Comparison of ENCODE assay signal across 1 cellular context in genomic region chr19:40609561-40610395, GRCh38.
TF ChIP-seq lines count a peak whose summit lies in the region.

No MANE protein-coding gene starts in this region.

TF ChIP-seq in GM12878, 131 proteins besides CTCF, POLR2A, EP300 and RAD21:
- TF ChIP-seq ZNF687 (IDR thresholded peaks at IDR 0.05) = peak; percentile 38; the same call in 1 of the 2 replicates
- TF ChIP-seq, protein P1, sequence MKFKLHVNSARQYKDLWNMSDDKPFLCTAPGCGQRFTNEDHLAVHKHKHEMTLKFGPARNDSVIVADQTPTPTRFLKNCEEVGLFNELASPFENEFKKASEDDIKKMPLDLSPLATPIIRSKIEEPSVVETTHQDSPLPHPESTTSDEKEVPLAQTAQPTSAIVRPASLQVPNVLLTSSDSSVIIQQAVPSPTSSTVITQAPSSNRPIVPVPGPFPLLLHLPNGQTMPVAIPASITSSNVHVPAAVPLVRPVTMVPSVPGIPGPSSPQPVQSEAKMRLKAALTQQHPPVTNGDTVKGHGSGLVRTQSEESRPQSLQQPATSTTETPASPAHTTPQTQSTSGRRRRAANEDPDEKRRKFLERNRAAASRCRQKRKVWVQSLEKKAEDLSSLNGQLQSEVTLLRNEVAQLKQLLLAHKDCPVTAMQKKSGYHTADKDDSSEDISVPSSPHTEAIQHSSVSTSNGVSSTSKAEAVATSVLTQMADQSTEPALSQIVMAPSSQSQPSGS (IDR thresholded peaks at IDR 0.05; ENCODE audit: low read length) = no peak
- no peak for TF ChIP-seq NFIC (IDR thresholded peaks at IDR 0.05; ENCODE audit: low read depth, low read length)
- TF ChIP-seq SPI1 (IDR thresholded peaks at IDR 0.05; ENCODE audit: borderline replicate concordance, insufficient read depth, low read depth, low read length) = no peak
- no peak for TF ChIP-seq ZBED1 (IDR thresholded peaks at IDR 0.05; ENCODE audit: borderline replicate concordance)
- TF ChIP-seq LARP7 (IDR thresholded peaks at IDR 0.05) = peak; percentile 50; the same call in 1 of the 2 replicates
- TF ChIP-seq TAF1 (IDR thresholded peaks at IDR 0.05; ENCODE audit: borderline replicate concordance, low read depth, low read length) = no peak
- TF ChIP-seq STAT1 (conservative IDR thresholded peaks at IDR 0.05) = no peak
- no peak for TF ChIP-seq BACH1 (IDR thresholded peaks at IDR 0.05; ENCODE audit: borderline replicate concordance)
- peak in 1 of 2 experiments; percentile 48; a peak in 2 of 4 replicates for TF ChIP-seq BHLHE40 (IDR thresholded peaks at IDR 0.05; ENCODE audit: borderline replicate concordance in 1 of 2, low read depth in 2 of 2, low read length in 1 of 2)
- no peak for TF ChIP-seq HDAC6 (IDR thresholded peaks at IDR 0.05; ENCODE audit: unreplicated experiment)
- TF ChIP-seq RB1 (IDR thresholded peaks at IDR 0.05; ENCODE audit: borderline replicate concordance) = peak; percentile 63; the same call in 1 of the 2 replicates
- peak; percentile 53; the same call in 1 of the 2 replicates for TF ChIP-seq GATAD2B (conservative IDR thresholded peaks at IDR 0.05; ENCODE audit: low read depth)
- TF ChIP-seq, protein P2, sequence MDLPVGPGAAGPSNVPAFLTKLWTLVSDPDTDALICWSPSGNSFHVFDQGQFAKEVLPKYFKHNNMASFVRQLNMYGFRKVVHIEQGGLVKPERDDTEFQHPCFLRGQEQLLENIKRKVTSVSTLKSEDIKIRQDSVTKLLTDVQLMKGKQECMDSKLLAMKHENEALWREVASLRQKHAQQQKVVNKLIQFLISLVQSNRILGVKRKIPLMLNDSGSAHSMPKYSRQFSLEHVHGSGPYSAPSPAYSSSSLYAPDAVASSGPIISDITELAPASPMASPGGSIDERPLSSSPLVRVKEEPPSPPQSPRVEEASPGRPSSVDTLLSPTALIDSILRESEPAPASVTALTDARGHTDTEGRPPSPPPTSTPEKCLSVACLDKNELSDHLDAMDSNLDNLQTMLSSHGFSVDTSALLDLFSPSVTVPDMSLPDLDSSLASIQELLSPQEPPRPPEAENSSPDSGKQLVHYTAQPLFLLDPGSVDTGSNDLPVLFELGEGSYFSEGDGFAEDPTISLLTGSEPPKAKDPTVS (IDR thresholded peaks at IDR 0.05; ENCODE audit: low read depth, low read length) = no peak
- TF ChIP-seq TCF3 (IDR thresholded peaks at IDR 0.05; ENCODE audit: borderline replicate concordance, insufficient read depth, low read depth, low read length) = no peak
- peak; percentile 97 for TF ChIP-seq HDGF (IDR thresholded peaks at IDR 0.05)
- peak; percentile 13; the same call in 1 of the 2 replicates for TF ChIP-seq PKNOX1 (IDR thresholded peaks at IDR 0.05)
- TF ChIP-seq EGR1 (IDR thresholded peaks at IDR 0.05; ENCODE audit: borderline replicate concordance in 1 of 2, low read depth in 2 of 2, low read length in 2 of 2) = peak in 1 of 2 experiments; percentile 80; a peak in 2 of 3 replicates
- no peak for TF ChIP-seq SREBF2 (IDR thresholded peaks at IDR 0.05; ENCODE audit: low read length)
- TF ChIP-seq NBN (IDR thresholded peaks at IDR 0.05) = peak; percentile 39; the same call in 1 of the 2 replicates
- TF ChIP-seq SMC3 (IDR thresholded peaks at IDR 0.05; ENCODE audit: borderline replicate concordance, low read length) = no peak
- TF ChIP-seq DPF2 (IDR thresholded peaks at IDR 0.05) = peak; percentile 54
- TF ChIP-seq BMI1 (IDR thresholded peaks at IDR 0.05; ENCODE audit: borderline replicate concordance) = no peak
- TF ChIP-seq IKZF1 (conservative IDR thresholded peaks at IDR 0.05) = peak; percentile 47; the same call in 1 of the 2 replicates
- TF ChIP-seq, protein P3, sequence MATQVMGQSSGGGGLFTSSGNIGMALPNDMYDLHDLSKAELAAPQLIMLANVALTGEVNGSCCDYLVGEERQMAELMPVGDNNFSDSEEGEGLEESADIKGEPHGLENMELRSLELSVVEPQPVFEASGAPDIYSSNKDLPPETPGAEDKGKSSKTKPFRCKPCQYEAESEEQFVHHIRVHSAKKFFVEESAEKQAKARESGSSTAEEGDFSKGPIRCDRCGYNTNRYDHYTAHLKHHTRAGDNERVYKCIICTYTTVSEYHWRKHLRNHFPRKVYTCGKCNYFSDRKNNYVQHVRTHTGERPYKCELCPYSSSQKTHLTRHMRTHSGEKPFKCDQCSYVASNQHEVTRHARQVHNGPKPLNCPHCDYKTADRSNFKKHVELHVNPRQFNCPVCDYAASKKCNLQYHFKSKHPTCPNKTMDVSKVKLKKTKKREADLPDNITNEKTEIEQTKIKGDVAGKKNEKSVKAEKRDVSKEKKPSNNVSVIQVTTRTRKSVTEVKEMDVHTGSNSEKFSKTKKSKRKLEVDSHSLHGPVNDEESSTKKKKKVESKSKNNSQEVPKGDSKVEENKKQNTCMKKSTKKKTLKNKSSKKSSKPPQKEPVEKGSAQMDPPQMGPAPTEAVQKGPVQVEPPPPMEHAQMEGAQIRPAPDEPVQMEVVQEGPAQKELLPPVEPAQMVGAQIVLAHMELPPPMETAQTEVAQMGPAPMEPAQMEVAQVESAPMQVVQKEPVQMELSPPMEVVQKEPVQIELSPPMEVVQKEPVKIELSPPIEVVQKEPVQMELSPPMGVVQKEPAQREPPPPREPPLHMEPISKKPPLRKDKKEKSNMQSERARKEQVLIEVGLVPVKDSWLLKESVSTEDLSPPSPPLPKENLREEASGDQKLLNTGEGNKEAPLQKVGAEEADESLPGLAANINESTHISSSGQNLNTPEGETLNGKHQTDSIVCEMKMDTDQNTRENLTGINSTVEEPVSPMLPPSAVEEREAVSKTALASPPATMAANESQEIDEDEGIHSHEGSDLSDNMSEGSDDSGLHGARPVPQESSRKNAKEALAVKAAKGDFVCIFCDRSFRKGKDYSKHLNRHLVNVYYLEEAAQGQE (IDR thresholded peaks at IDR 0.05; ENCODE audit: low read depth, low read length) = no peak
- no peak for TF ChIP-seq JUND (IDR thresholded peaks at IDR 0.05; ENCODE audit: low read depth, low read length)
- no peak for TF ChIP-seq TCF7 (IDR thresholded peaks at IDR 0.05; ENCODE audit: borderline replicate concordance)
- TF ChIP-seq SP1 (IDR thresholded peaks at IDR 0.05; ENCODE audit: low read depth, low read length) = peak; percentile 46
- no peak for TF ChIP-seq CHD1 (IDR thresholded peaks at IDR 0.05; ENCODE audit: low read depth, low read length)
- 0 out of 2 replicates have a peak, but pooled peaks have one; percentile 41 for TF ChIP-seq ZNF207 (IDR thresholded peaks at IDR 0.05; ENCODE audit: borderline replicate concordance)
- TF ChIP-seq NR2F1 (conservative IDR thresholded peaks at IDR 0.05) = peak; percentile 34
